ENCODE assay signal across 23 cellular contexts in the genomic region with DNA sequence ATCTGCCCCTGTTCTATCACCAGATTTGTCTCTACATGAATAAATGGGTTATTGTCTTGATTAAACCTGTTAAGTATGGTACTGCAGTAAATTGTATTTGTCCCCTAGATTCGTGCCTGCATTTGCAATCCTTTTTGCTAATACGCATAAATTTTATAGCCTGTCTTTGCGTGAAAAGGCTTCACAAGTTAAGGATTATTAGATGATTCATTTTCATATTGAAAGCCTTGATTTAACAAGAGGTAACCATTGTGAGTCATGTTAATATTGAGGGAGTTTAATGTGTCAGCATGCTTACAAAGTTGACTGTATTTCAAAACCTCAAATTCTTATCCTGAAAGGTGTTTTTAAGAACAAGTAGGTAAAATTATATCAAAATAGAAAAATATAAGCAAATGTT.
DNase-seq lines count a peak whose midpoint lies in the region; ATAC-seq, FAIRE-seq and TF ChIP-seq lines count a peak whose summit lies in the region.
"Had no signal": no experiment of that assay in that cellular context is flagged by ENCODE, and none has a peak within 500 bp of the region (broad histone marks: within the 10 kb centered on the region; RNA-seq: fewer than 3 reads in every experiment).

No MANE protein-coding gene starts in this region.

- H3K79me2 ChIP-seq in HepG2 (ENCODE audit: insufficient read depth, low read length) (no peaks in the 10 kb centered on the region), astrocyte (ENCODE audit: insufficient read depth, low read length) (no peaks in the 10 kb centered on the region), keratinocyte (ENCODE audit: control insufficient read depth, insufficient read depth, low read length) (no peaks in the 10 kb centered on the region)

- TF ChIP-seq RAD21 in HepG2 (CRISPR knock-in tag; IDR thresholded peaks at IDR 0.05) = no peak

- ATAC-seq in HepG2 (no peak), right lobe of liver (no peak), HG02970 (IDR thresholded peaks at IDR 0.05; ENCODE audit: low FRiP score, unreplicated experiment) (no peak)
- ATAC-seq in stimulated activated naive CD8-positive, alpha-beta T cell treated with anti-CD3 and anti-CD28 coated beads, Interleukin-15, amount 100 ng/mL, for 72 hours = no peak
- ATAC-seq: heart right ventricle had no signal

- in situ Hi-C loops in HepG2 (cut with HindIII; ENCODE audit: extremely low pct_ligation_motif_present, low pct_unique_long_range_greater_than_20kb) = no loop called here

- peak overlapping the region; percentile 99 for H3K27ac Mint-ChIP-seq in astrocyte (ENCODE audit: unreplicated experiment)
- H3K27ac Mint-ChIP-seq in stimulated activated naive CD8-positive, alpha-beta T cell treated with anti-CD3 and anti-CD28 coated beads, Interleukin-15, amount 100 ng/mL, for 72 hours = no peak overlapping the region
- H3K27ac Mint-ChIP-seq: activated naive CD8-positive, alpha-beta T cell; IgD-negative memory B cell; memory B cell; progenitor cell of endocrine pancreas had no signal

- H3K36me3 ChIP-seq in HepG2 (replicated peaks in 1 of 2; ENCODE audit: control insufficient read depth in 1 of 2, insufficient read depth in 2 of 2, low read length in 2 of 2) (no peaks in the 10 kb centered on the region), right lobe of liver (no peaks in the 10 kb centered on the region), astrocyte (ENCODE audit: insufficient read depth, low read length) (no peaks in the 10 kb centered on the region), keratinocyte (ENCODE audit: control insufficient read depth in 2 of 2, extremely low read depth in 1 of 2, insufficient read depth in 2 of 2, low read length in 2 of 2) (peaks cover 0 to 1% of the 10 kb centered on the region in 2 experiments)
- H3K36me3 ChIP-seq: cardiac muscle cell, esophagus muscularis mucosa, heart right ventricle, WERI-Rb-1 had no signal

- CTCF ChIA-PET in HepG2 (lab: Yijun Ruan, JAX; ENCODE audit: low intra/inter-chr PET ratio, low total read pairs) = no interaction called here

- H3K9ac ChIP-seq in HepG2 (ENCODE audit: insufficient read depth, low read depth, low read length) (no peak overlapping the region), astrocyte (ENCODE audit: low read length) (peak overlapping the region; percentile 2), keratinocyte (ENCODE audit: control insufficient read depth, extremely low read depth, insufficient read depth, low read length) (peak overlapping the region; percentile 50)

- 96% methylated on average over 3 of the region's 3 CpGs for WGBS in HepG2 (ENCODE audit: low lambda C conversion rate)
- WGBS in right lobe of liver (ENCODE audit: insufficient coverage, low coverage, low lambda C conversion rate, missing lambda C conversion rate) = 92% methylated on average over 3 of the region's 3 CpGs

- H3K4me1 ChIP-seq in HepG2 (ENCODE audit: insufficient read depth, low read length) = peaks cover 12% of the 10 kb centered on the region
- H3K4me1 ChIP-seq in right lobe of liver = no peaks in the 10 kb centered on the region
- H3K4me1 ChIP-seq in astrocyte (ENCODE audit: insufficient read depth, low read length) = peaks cover 25% of the 10 kb centered on the region
- H3K4me1 ChIP-seq in keratinocyte (ENCODE audit: control insufficient read depth, extremely low read depth, insufficient read depth, low read length) = peaks cover 30% of the 10 kb centered on the region

- H3K27me3 ChIP-seq in HepG2 (ENCODE audit: control insufficient read depth in 1 of 2, insufficient read depth in 2 of 2, low read length in 2 of 2) = no peaks in the 10 kb centered on the region
- no peaks in the 10 kb centered on the region for H3K27me3 ChIP-seq in right lobe of liver
- no peaks in the 10 kb centered on the region for H3K27me3 ChIP-seq in astrocyte (ENCODE audit: insufficient read depth, low read length)
- no peaks in the 10 kb centered on the region for H3K27me3 ChIP-seq in keratinocyte (ENCODE audit: control insufficient read depth, extremely low read depth, insufficient read depth, low read length)
- H3K27me3 ChIP-seq: cardiac muscle cell, esophagus muscularis mucosa, heart right ventricle had no signal

- H3K27me3 Mint-ChIP-seq in astrocyte (ENCODE audit: low read depth, unreplicated experiment) = no peaks in the 10 kb centered on the region
- H3K27me3 Mint-ChIP-seq in stimulated activated naive CD8-positive, alpha-beta T cell treated with anti-CD3 and anti-CD28 coated beads, Interleukin-15, amount 100 ng/mL, for 72 hours = peaks cover 28% of the 10 kb centered on the region
- H3K27me3 Mint-ChIP-seq: progenitor cell of endocrine pancreas had no signal

- no peaks in the 10 kb centered on the region for H3K9me3 Mint-ChIP-seq in astrocyte (ENCODE audit: unreplicated experiment)
- no peaks in the 10 kb centered on the region for H3K9me3 Mint-ChIP-seq in stimulated activated naive CD8-positive, alpha-beta T cell treated with anti-CD3 and anti-CD28 coated beads, Interleukin-15, amount 100 ng/mL, for 72 hours

- TF ChIP-seq CTCF in HepG2 (CRISPR knock-in tag; IDR thresholded peaks at IDR 0.05) (no peak), right lobe of liver (IDR thresholded peaks at IDR 0.05) (no peak), astrocyte (IDR thresholded peaks at IDR 0.05; ENCODE audit: insufficient read depth, low read depth, low read length) (no peak), keratinocyte (optimal IDR thresholded peaks at IDR 0.05 in 1 of 3, IDR thresholded peaks at IDR 0.05 in 1 of 3, conservative IDR thresholded peaks at IDR 0.05 in 1 of 3; ENCODE audit: extremely low read depth in 1 of 3, insufficient read depth in 2 of 3, low read length in 3 of 3) (no peak)

- H3K9me1 ChIP-seq in keratinocyte (ENCODE audit: control insufficient read depth, extremely low read depth, insufficient read depth, low read length) = no peaks in the 10 kb centered on the region

- intact Hi-C loops in HepG2 (cut with micrococcal nuclease; ENCODE audit: unreplicated experiment) (no loop called here), right lobe of liver (cut with DNase I) (no loop called here)

- H3K4me3 Mint-ChIP-seq in astrocyte (ENCODE audit: unreplicated experiment) = no peak overlapping the region
- no peak overlapping the region for H3K4me3 Mint-ChIP-seq in stimulated activated naive CD8-positive, alpha-beta T cell treated with anti-CD3 and anti-CD28 coated beads, Interleukin-15, amount 100 ng/mL, for 72 hours
- H3K4me3 Mint-ChIP-seq: activated naive CD8-positive, alpha-beta T cell; IgD-negative memory B cell; memory B cell; nephron had no signal

- BruUV-seq in HepG2 (replicated peaks; lab: Mats Ljungman, UMichigan) = no TSS peak

- DNase-seq in HepG2 (ENCODE audit: low spot score) (no peak), right lobe of liver (no peak), astrocyte (ENCODE audit: low read depth) (peak; percentile 62), keratinocyte (ENCODE audit: low read depth, low spot score) (no peak), cerebellar nuclear complex (lab: John Stamatoyannopoulos, UW) (no peak), MV-4-11 (lab: John Stamatoyannopoulos, UW) (no peak)
- DNase-seq in stimulated activated naive CD8-positive, alpha-beta T cell treated with anti-CD3 and anti-CD28 coated beads, Interleukin-15, amount 100 ng/mL, for 72 hours = no peak
- DNase-seq: activated CD4-positive, alpha-beta T cell treated with anti-CD3 and anti-CD28 coated beads, Interleukin-2, amount 50 U/mL, for 48 hours; activated T-cell treated with anti-CD3 and anti-CD28 coated beads, Interleukin-2, amount 50 U/mL, for 1 hour; GOT3; heart right ventricle; islet precursor cell; NCI-H2029; SHP77 treated with DMSO at 0.1 percent for 48 hours; WERI-Rb-1 had no signal

- dilution Hi-C loops in keratinocyte (cut with MboI; ENCODE audit: extremely low pct_ligation_motif_present, low sequenced_read_pairs) = no loop called here

- no peak overlapping the region for H3K4me3 ChIP-seq in HepG2 (replicated peaks in 1 of 3; ENCODE audit: insufficient read depth in 1 of 3, low read depth in 2 of 3, low read length in 3 of 3)
- H3K4me3 ChIP-seq in right lobe of liver = no peak overlapping the region
- H3K4me3 ChIP-seq in astrocyte (ENCODE audit: insufficient read depth, low read depth, low read length) = no peak overlapping the region
- H3K4me3 ChIP-seq in keratinocyte (ENCODE audit: control insufficient read depth in 2 of 3, extremely low read depth in 1 of 3, insufficient read depth in 2 of 3, low read depth in 1 of 3, low read length in 3 of 3) = peak overlapping the region in 1 of 3 experiments; percentile 41
- H3K4me3 ChIP-seq: cardiac muscle cell, esophagus muscularis mucosa, heart right ventricle had no signal

- H3K36me3 Mint-ChIP-seq in astrocyte (ENCODE audit: low read depth, unreplicated experiment) = no peaks in the 10 kb centered on the region
- H3K36me3 Mint-ChIP-seq: activated naive CD8-positive, alpha-beta T cell; IgD-negative memory B cell; memory B cell had no signal

- POLR2A ChIA-PET in HepG2 (lab: Yijun Ruan, JAX) = no interaction called here

- TF ChIP-seq POLR2A in HepG2 (IDR thresholded peaks at IDR 0.05; ENCODE audit: insufficient read depth in 1 of 2, low read depth in 2 of 2, low read length in 2 of 2) = no peak
- TF ChIP-seq POLR2A in right lobe of liver (IDR thresholded peaks at IDR 0.05) = no peak

- H3K9me3 ChIP-seq in HepG2 (ENCODE audit: low read length) (peaks cover 10% of the 10 kb centered on the region), right lobe of liver (no peaks in the 10 kb centered on the region), astrocyte (ENCODE audit: insufficient read depth, low read depth, low read length) (no peaks in the 10 kb centered on the region), keratinocyte (ENCODE audit: control insufficient read depth, low read depth, low read length) (no peaks in the 10 kb centered on the region)

- FAIRE-seq in HepG2 (lab: Jason Lieb, UNC) (peak; percentile 4), astrocyte (lab: Jason Lieb, UNC) (peak; percentile 49), keratinocyte (lab: Jason Lieb, UNC) (no peak)

- no peak for TF ChIP-seq EP300 in HepG2 (IDR thresholded peaks at IDR 0.05; ENCODE audit: low read depth in 2 of 2, low read length in 2 of 2)
- TF ChIP-seq EP300 in HepG2 (CRISPR knock-in tag; IDR thresholded peaks at IDR 0.05; ENCODE audit: borderline replicate concordance) = no peak

- H3K27ac ChIP-seq in HepG2 (ENCODE audit: extremely low read length, insufficient read depth, low read length) (no peak overlapping the region), right lobe of liver (no peak overlapping the region), astrocyte (ENCODE audit: low read depth, low read length) (peak overlapping the region; percentile 98), keratinocyte (ENCODE audit: control insufficient read depth, insufficient read depth, low read length) (peak overlapping the region; percentile 97)
- H3K27ac ChIP-seq: cardiac muscle cell, heart right ventricle, WERI-Rb-1 had no signal

- H3K4me1 Mint-ChIP-seq in astrocyte (ENCODE audit: low read depth, unreplicated experiment) = peaks cover 31% of the 10 kb centered on the region
- no peaks in the 10 kb centered on the region for H3K4me1 Mint-ChIP-seq in stimulated activated naive CD8-positive, alpha-beta T cell treated with anti-CD3 and anti-CD28 coated beads, Interleukin-15, amount 100 ng/mL, for 72 hours
- H3K4me1 Mint-ChIP-seq: IgD-negative memory B cell, memory B cell had no signal

- no peak overlapping the region for H3K4me2 ChIP-seq in HepG2 (ENCODE audit: low read depth, low read length)
- no peak overlapping the region for H3K4me2 ChIP-seq in astrocyte (ENCODE audit: low read length)
- H3K4me2 ChIP-seq in keratinocyte (ENCODE audit: control insufficient read depth, extremely low read depth, insufficient read depth, low read depth, low read length) = peak overlapping the region; percentile 65

- H4K20me1 ChIP-seq in HepG2 (ENCODE audit: insufficient read depth, low read length) (no peaks in the 10 kb centered on the region), astrocyte (ENCODE audit: insufficient read depth, low read length) (no peaks in the 10 kb centered on the region), keratinocyte (ENCODE audit: control insufficient read depth, extremely low read depth, insufficient read depth, low read length) (no peaks in the 10 kb centered on the region)

- H2AFZ ChIP-seq in HepG2 (ENCODE audit: low read length) (no peak overlapping the region), astrocyte (ENCODE audit: low read depth, low read length) (no peak overlapping the region), keratinocyte (ENCODE audit: control insufficient read depth, low read length) (no peak overlapping the region)

Comparison
In these comparisons a context has a peak if more than half of its experiments do, and no peak if none do; other contexts are left out.
1. H3K27ac ChIP-seq: peak in astrocyte (single experiment) and keratinocyte (single experiment); none in HepG2 (single experiment) and right lobe of liver (0 of 3).